In genomic region chr17:73192219-73192893, GRCh38 we compare ENCODE assay signal across 8 cellular contexts. TPM values are rescaled to one million over a fixed set of nuclear protein-coding genes. Genes with fewer than 3 reads are reported as not detected.
DNase-seq lines count a peak whose midpoint lies in the region; ATAC-seq and TF ChIP-seq lines count a peak whose summit lies in the region.

No MANE protein-coding gene starts in this region.

- peak overlapping the region; percentile 93 for H3K4me2 ChIP-seq in trophoblast cell (ENCODE audit: low read length)

- H3K4ac ChIP-seq in trophoblast cell (ENCODE audit: low read depth, low read length) = no peak overlapping the region

- peak overlapping the region; percentile 34 to 96 (median 89) for H3K27ac ChIP-seq in heart right ventricle
- peak overlapping the region; percentile 83 for H3K27ac ChIP-seq in trophoblast cell (ENCODE audit: low read depth, low read length)
- peak overlapping the region; percentile 86 for H3K27ac ChIP-seq in vagina

- no peak overlapping the region for H3K23ac ChIP-seq in trophoblast cell (ENCODE audit: low read length)

- peaks cover 10% of the 10 kb centered on the region for H3K79me1 ChIP-seq in trophoblast cell (ENCODE audit: low read length)

- H2AFZ ChIP-seq in trophoblast cell (ENCODE audit: insufficient read depth, low read length, poor library complexity) = no peak overlapping the region

- no peak overlapping the region for H4K12ac ChIP-seq in trophoblast cell (ENCODE audit: low read depth, low read length)

- peaks cover 5% of the 10 kb centered on the region for H3K36me3 ChIP-seq in GM06990 (ENCODE audit: control insufficient read depth, insufficient read depth, low read length)
- peaks cover 7% of the 10 kb centered on the region for H3K36me3 ChIP-seq in H7 (replicated peaks; ENCODE audit: control insufficient read depth, insufficient read depth, low read length)
- H3K36me3 ChIP-seq in adipocyte (ENCODE audit: control insufficient read depth, insufficient read depth, low read length, severe bottlenecking) = peaks cover 8% of the 10 kb centered on the region
- H3K36me3 ChIP-seq in heart right ventricle = peaks cover 0 to 20% (median 12%) of the 10 kb centered on the region in 9 donors
- H3K36me3 ChIP-seq in trophoblast cell (ENCODE audit: control insufficient read depth in 1 of 2, insufficient read depth in 2 of 2, low read length in 2 of 2) = peaks cover 11% of the 10 kb centered on the region in 2 experiments
- H3K36me3 ChIP-seq in vagina = peaks cover 0 to 11% of the 10 kb centered on the region in 2 donors

- intact Hi-C loops in heart right ventricle (cut with DNase I) = loop anchor here in 6 of 10 donors (2.0 to 5.0 kb wide), 5 partner anchors 40 to 635 kb away; partner anchors contain the start of gene CDC42EP4 (in 1 of the 6)
- intact Hi-C loops in vagina (cut with DNase I) = loop anchor here (5.0 to 10.0 kb wide), 2 partner anchors 40 to 112 kb away; a partner anchor contains a TSS

- peak overlapping the region; percentile 10 for H3K14ac ChIP-seq in trophoblast cell (ENCODE audit: low read length)

- H2BK5ac ChIP-seq in trophoblast cell (ENCODE audit: low read depth, low read length, poor library complexity) = peak overlapping the region; percentile 23

- no peak overlapping the region for H2BK12ac ChIP-seq in trophoblast cell (ENCODE audit: low read length)

- 0 to 1% methylated on average over 62 to 67 of the region's 74 CpGs for WGBS in heart right ventricle, 2 donors
- WGBS in trophoblast cell (ENCODE audit: extremely low coverage, insufficient coverage, insufficient read length) = no CpG with 5 or more reads among the region's 74 CpGs

- H3K27me3 ChIP-seq in GM06990 (replicated peaks; ENCODE audit: control insufficient read depth, insufficient read depth, low read length) (no peaks in the 10 kb centered on the region), H7 (ENCODE audit: control insufficient read depth, insufficient read depth, low read length) (no peaks in the 10 kb centered on the region), adipocyte (replicated peaks; ENCODE audit: control insufficient read depth, insufficient read depth, low read length) (no peaks in the 10 kb centered on the region), heart right ventricle (no peaks in the 10 kb centered on the region), trophoblast cell (ENCODE audit: insufficient read depth, low read length) (no peaks in the 10 kb centered on the region), vagina (no peaks in the 10 kb centered on the region)

- H4K91ac ChIP-seq in trophoblast cell (ENCODE audit: low read depth, low read length) = peak overlapping the region; percentile 28

- H3K4me3 ChIP-seq in GM06990 (replicated peaks; ENCODE audit: low read depth, low read length) = peak overlapping the region; percentile 68
- H3K4me3 ChIP-seq in H7 (ENCODE audit: insufficient read depth, low read depth, low read length) = peak overlapping the region; percentile 84
- H3K4me3 ChIP-seq in adipocyte (ENCODE audit: low read length) = peak overlapping the region; percentile 85
- peak overlapping the region; percentile 67 to 98 (median 92) for H3K4me3 ChIP-seq in heart right ventricle
- H3K4me3 ChIP-seq in trophoblast cell (ENCODE audit: low read depth, low read length) = peak overlapping the region; percentile 88
- H3K4me3 ChIP-seq in vagina = peak overlapping the region; percentile 90 to 96

- no peak for TF ChIP-seq POLR2A in vagina (IDR thresholded peaks at IDR 0.05)

- H4K8ac ChIP-seq in trophoblast cell (ENCODE audit: low read depth, low read length) = peak overlapping the region; percentile 55

- H3K9ac ChIP-seq in adipocyte (ENCODE audit: low read length) (peak overlapping the region; percentile 76), trophoblast cell (ENCODE audit: low read length) (peak overlapping the region; percentile 89)

- peak overlapping the region; percentile 9 for H3K18ac ChIP-seq in trophoblast cell (ENCODE audit: low read length)

- no peaks in the 10 kb centered on the region for H3K9me3 ChIP-seq in adipocyte (ENCODE audit: control insufficient read depth, low read length)
- no peaks in the 10 kb centered on the region for H3K9me3 ChIP-seq in heart right ventricle
- no peaks in the 10 kb centered on the region for H3K9me3 ChIP-seq in trophoblast cell (ENCODE audit: insufficient read depth, low read depth, low read length)
- no peaks in the 10 kb centered on the region for H3K9me3 ChIP-seq in vagina

- H2AK5ac ChIP-seq in trophoblast cell (ENCODE audit: low read length) = no peak overlapping the region

- H2BK120ac ChIP-seq in trophoblast cell (ENCODE audit: insufficient read depth, low read length, poor library complexity) = peak overlapping the region; percentile 12

- peaks cover 5% of the 10 kb centered on the region for H3K79me2 ChIP-seq in trophoblast cell (ENCODE audit: control insufficient read depth, insufficient read depth, low read length, poor library complexity)

- peak; percentile 73 to 84 (median 78) for ATAC-seq in heart right ventricle

- peaks cover 25% of the 10 kb centered on the region for H3K4me1 ChIP-seq in adipocyte (ENCODE audit: control insufficient read depth, insufficient read depth, low read length)
- H3K4me1 ChIP-seq in heart right ventricle = peaks cover 3 to 25% (median 15%) of the 10 kb centered on the region in 9 donors
- peaks cover 2 to 9% of the 10 kb centered on the region in 2 experiments for H3K4me1 ChIP-seq in trophoblast cell (ENCODE audit: control insufficient read depth in 1 of 2, insufficient read depth in 2 of 2, low read length in 2 of 2)
- H3K4me1 ChIP-seq in vagina = peaks cover 19% of the 10 kb centered on the region

- peak; percentile 88 for DNase-seq in GM06990 (ENCODE audit: extremely low read depth, insufficient read length)
- DNase-seq in H7 = peak; percentile 94
- DNase-seq in LoVo (ENCODE audit: low spot score) = peak; percentile 79
- peak; percentile 87 for DNase-seq in SK-N-DZ (ENCODE audit: low spot score)
- DNase-seq in adipocyte (ENCODE audit: low read depth) = peak; percentile 90
- DNase-seq in heart right ventricle = peak; percentile 64 to 73
- peak; percentile 57 to 69 for DNase-seq in trophoblast cell
- DNase-seq in vagina (ENCODE audit: extremely low spot score in 2 of 2) = no peak

- TF ChIP-seq CTCF in GM06990 (IDR thresholded peaks at IDR 0.05; ENCODE audit: insufficient read depth, low read length, poor library complexity, severe bottlenecking) (no peak), heart right ventricle (IDR thresholded peaks at IDR 0.05) (no peak), vagina (IDR thresholded peaks at IDR 0.05) (no peak)

RNA-seq across cellular contexts. Expression of gene COG1, which starts 0.5 kb away (rescaled TPM):
- total RNA-seq in H7 (2014; rRNA removed; shearing (Covaris generic)) = 12.9 and 20.4 TPM in 2 replicates
- polyA plus RNA-seq in SK-N-DZ (2014; cell fraction: cytosol; rRNA removed) = 22.9 and 29.5 TPM in 2 replicates
- polyA plus RNA-seq in SK-N-DZ (2014; cell fraction: nucleus; rRNA removed) = 42.5 and 60.0 TPM in 2 replicates
- total RNA-seq in heart right ventricle = 10 to 100 TPM; 44.4 to 70.6 (median 58.0) TPM
- polyA plus RNA-seq in heart right ventricle = 10 to 100 TPM; 27.1 to 97.2 TPM
- 26.2 and 27.2 TPM in 2 replicates for polyA plus RNA-seq in trophoblast cell (2013)
- 30.9 TPM for total RNA-seq in vagina

RNA-seq across cellular contexts. Expression of gene SSTR2, which starts 27.5 kb away (rescaled TPM):
- 1.3 and 2.5 TPM in 2 replicates for total RNA-seq in H7 (2014; rRNA removed; shearing (Covaris generic))
- 6.3 and 9.3 TPM in 2 replicates for polyA plus RNA-seq in SK-N-DZ (2014; cell fraction: cytosol; rRNA removed)
- 2.3 TPM in 2 replicates for polyA plus RNA-seq in SK-N-DZ (2014; cell fraction: nucleus; rRNA removed)
- total RNA-seq in heart right ventricle = 1 to 10 TPM in 2 of 10 donors, under 1 TPM in 8; 0.04 to 1.2 (median 0.44) TPM
- polyA plus RNA-seq in heart right ventricle = under 1 TPM; 0.16 to 0.37 TPM
- 0.81 and 0.86 TPM in 2 replicates for polyA plus RNA-seq in trophoblast cell (2013)
- total RNA-seq in vagina = 1.2 TPM

Comparison
In these comparisons a context has a peak if more than half of its experiments do, and no peak if none do; other contexts are left out.
1. DNase-seq: peak in GM06990 (single experiment), H7 (single experiment), LoVo (single experiment), SK-N-DZ (single experiment), adipocyte (single experiment), heart right ventricle (2 of 2) and trophoblast cell (2 of 2); none in vagina (0 of 2).
2. Peak in every context shown above with its lines, with median percentiles within 50 percentile points of each other: H3K4me3 ChIP-seq and H3K27ac ChIP-seq.